ENCODE assay signal across 9 cellular contexts in genomic region chr3:138173769-138174420, GRCh38. TPM values are rescaled to one million over a fixed set of nuclear protein-coding genes. Genes with fewer than 3 reads are reported as not detected.
DNase-seq lines count a peak whose midpoint lies in the region; ATAC-seq and TF ChIP-seq lines count a peak whose summit lies in the region.
"Had no signal": no experiment of that assay in that cellular context is flagged by ENCODE, and none has a peak within 500 bp of the region (broad histone marks: within the 10 kb centered on the region; RNA-seq: fewer than 3 reads in every experiment).

No MANE protein-coding gene starts in this region.

- no peaks in the 10 kb centered on the region for H3K27me3 ChIP-seq in CD4-positive, alpha-beta T cell (ENCODE audit: control insufficient read depth, insufficient read depth, low read length)
- H3K27me3 ChIP-seq in body of pancreas = no peaks in the 10 kb centered on the region

- H3K4me1 ChIP-seq in body of pancreas (peaks cover 23% of the 10 kb centered on the region), mesodermal cell (ENCODE audit: control insufficient read depth, insufficient read depth, low read length, poor library complexity, severe bottlenecking) (peaks cover 4% of the 10 kb centered on the region)

- TF ChIP-seq POLR2A in body of pancreas (IDR thresholded peaks at IDR 0.05) = no peak

- H3K36me3 ChIP-seq in body of pancreas (replicated peaks in 1 of 2; ENCODE audit: insufficient read depth in 1 of 2, low read depth in 2 of 2) = peaks cover under 1% of the 10 kb centered on the region in 2 donors
- H3K36me3 ChIP-seq in mesodermal cell (ENCODE audit: control insufficient read depth, insufficient read depth, low read length) = peaks cover 33% of the 10 kb centered on the region

- POLR2A ChIA-PET in CD4-positive, alpha-beta T cell (lab: Charles Lee) = interaction anchor here (1.1 to 4.0 kb wide), 5 partner anchors 13 to 1215 kb away, joined by 3 to 45 read pairs (median 3); partner anchors contain the start of genes ARMC8 and CEP70
- POLR2A ChIA-PET in GM10248 (lab: Yijun Ruan, JAX) = interaction anchor here (1.6 kb wide), 1 partner anchor 13 kb away, joined by 11 read pairs; the partner anchor contains the start of gene ARMC8

- H3K4me3 Mint-ChIP-seq in CD4-positive, alpha-beta T cell = peak overlapping the region; percentile 98

- H3K9me3 ChIP-seq in CD4-positive, alpha-beta T cell (ENCODE audit: control insufficient read depth, low read length) = no peaks in the 10 kb centered on the region
- H3K9me3 ChIP-seq in body of pancreas = no peaks in the 10 kb centered on the region
- no peaks in the 10 kb centered on the region for H3K9me3 ChIP-seq in mesodermal cell (ENCODE audit: control insufficient read depth, low read length)

- TF ChIP-seq CTCF in CD4-positive, alpha-beta T cell (IDR thresholded peaks at IDR 0.05) = no peak
- TF ChIP-seq CTCF in body of pancreas (IDR thresholded peaks at IDR 0.05) (no peak), GM10248 (IDR thresholded peaks at IDR 0.05; ENCODE audit: control extremely low read depth, extremely low read depth, low read depth, missing control alignments) (no peak)

- ATAC-seq in CD4-positive, alpha-beta T cell (ENCODE audit: poor library complexity) = peak; percentile 14
- ATAC-seq in HG03175 (IDR thresholded peaks at IDR 0.05; ENCODE audit: unreplicated experiment) = peak; percentile 5
- no peak for ATAC-seq in body of pancreas
- ATAC-seq in GM18502 (IDR thresholded peaks at IDR 0.05; ENCODE audit: poor library complexity, unreplicated experiment) = no peak

- DNase-seq in CD4-positive, alpha-beta T cell = no peak
- DNase-seq in body of pancreas (no peak), GM10248 (ENCODE audit: extremely low spot score) (no peak), midbrain (lab: John Stamatoyannopoulos, UW) (no peak), germinal center (ENCODE audit: low spot score) (no peak)

- H3K27ac ChIP-seq in CD4-positive, alpha-beta T cell (ENCODE audit: low read depth, low read length) = peak overlapping the region; percentile 79
- H3K27ac ChIP-seq in body of pancreas = peak overlapping the region; percentile 66 to 85 (median 74)
- H3K27ac ChIP-seq in mesodermal cell (ENCODE audit: low read depth, low read length, severe bottlenecking) = peak overlapping the region; percentile 64

- intact Hi-C loops in CD4-positive, alpha-beta T cell (cut with DNase I, micrococcal nuclease) = loop anchor here in 1 of 2 experiments (2.0 kb wide), 1 partner anchor 15 kb away; no protein-coding TSS in a partner anchor
- intact Hi-C loops in body of pancreas (cut with DNase I) = no loop called here

- H3K36me3 Mint-ChIP-seq in CD4-positive, alpha-beta T cell (ENCODE audit: low read depth) = peaks cover 43% of the 10 kb centered on the region

- WGBS in body of pancreas, 2 donors = 55 to 59% methylated on average over 12 to 13 of the region's 13 CpGs
- 79 to 80% methylated on average over 9 to 10 of the region's 13 CpGs for WGBS in mesodermal cell (ENCODE audit: insufficient coverage in 2 of 2), 2 experiments

- H3K4me3 ChIP-seq in body of pancreas = peak overlapping the region; percentile 69 to 73
- H3K4me3 ChIP-seq in mesodermal cell (ENCODE audit: extremely low read depth, insufficient read depth, low read length, poor library complexity, severe bottlenecking) = peak overlapping the region; percentile 79

- H3K27me3 Mint-ChIP-seq in CD4-positive, alpha-beta T cell = no peaks in the 10 kb centered on the region

- CTCF ChIA-PET in CD4-positive, alpha-beta T cell (lab: Charles Lee) = interaction anchor here (0.6 to 1.2 kb wide), 2 partner anchors 1422 to 1935 kb away, joined by 3 read pairs; partner anchors contain the start of gene STAG1
- CTCF ChIA-PET in GM10248 (lab: Yijun Ruan, JAX) = interaction anchor here (0.8 to 4.2 kb wide), 6 partner anchors 9 to 742 kb away, joined by 3 to 18 read pairs (median 4); partner anchors contain the start of gene ARMC8

- peaks cover 48% of the 10 kb centered on the region for H3K4me1 Mint-ChIP-seq in CD4-positive, alpha-beta T cell (ENCODE audit: low read depth)

- H3K9me3 Mint-ChIP-seq in CD4-positive, alpha-beta T cell = no peaks in the 10 kb centered on the region

- peak overlapping the region; percentile 96 for H3K27ac Mint-ChIP-seq in CD4-positive, alpha-beta T cell

RNA-seq across cellular contexts. Expression of gene DBR1, which starts 0.8 kb away (rescaled TPM):
- 10 to 100 TPM; 23.1 to 24.6 TPM for total RNA-seq in CD4-positive, alpha-beta T cell
- total RNA-seq in body of pancreas = 10 to 100 TPM in 1 of 2 donors, 1 to 10 TPM in 1; 4.3 to 11.7 TPM
- 13.7 TPM for polyA plus RNA-seq in mesodermal cell (2013, experiment 1 of 2)
- 14.0 TPM for polyA plus RNA-seq in mesodermal cell (2013, experiment 2 of 2)

RNA-seq across cellular contexts. Expression of gene ARMC8, which starts 13.2 kb away (rescaled TPM):
- total RNA-seq in CD4-positive, alpha-beta T cell = 10 to 100 TPM; 62.8 to 62.9 TPM
- total RNA-seq in body of pancreas = 100 to 1,000 TPM in 1 of 2 donors, 10 to 100 TPM in 1; 29.8 to 103 TPM
- 43.1 TPM for polyA plus RNA-seq in mesodermal cell (2013, experiment 1 of 2)
- 27.3 TPM for polyA plus RNA-seq in mesodermal cell (2013, experiment 2 of 2)

RNA-seq across cellular contexts. Expression of gene A4GNT, which starts 41.7 kb away (rescaled TPM):
- not detected for total RNA-seq in CD4-positive, alpha-beta T cell
- 1 to 10 TPM; 1.8 to 4.0 TPM for total RNA-seq in body of pancreas
- polyA plus RNA-seq in mesodermal cell (2013, experiment 1 of 2) = not detected
- not detected for polyA plus RNA-seq in mesodermal cell (2013, experiment 2 of 2)
- total RNA-seq: LHCN-M2 had no signal

RNA-seq across cellular contexts. Expression of gene DZIP1L, which starts 58.5 kb away (rescaled TPM):
- total RNA-seq in CD4-positive, alpha-beta T cell = not detected
- 10 to 100 TPM; 33.7 to 70.2 TPM for total RNA-seq in body of pancreas
- polyA plus RNA-seq in mesodermal cell (2013, experiment 1 of 2) = 12.6 TPM
- 9.6 TPM for polyA plus RNA-seq in mesodermal cell (2013, experiment 2 of 2)

Comparison
In these comparisons a context has a peak if more than half of its experiments do, and no peak if none do; other contexts are left out.
1. ATAC-seq: peak in CD4-positive, alpha-beta T cell (single experiment) and HG03175 (single experiment); none in body of pancreas (single experiment) and GM18502 (single experiment).
2. Peak in every context shown above with its lines, with median percentiles within 50 percentile points of each other: H3K27ac ChIP-seq.